In the genomic region with DNA sequence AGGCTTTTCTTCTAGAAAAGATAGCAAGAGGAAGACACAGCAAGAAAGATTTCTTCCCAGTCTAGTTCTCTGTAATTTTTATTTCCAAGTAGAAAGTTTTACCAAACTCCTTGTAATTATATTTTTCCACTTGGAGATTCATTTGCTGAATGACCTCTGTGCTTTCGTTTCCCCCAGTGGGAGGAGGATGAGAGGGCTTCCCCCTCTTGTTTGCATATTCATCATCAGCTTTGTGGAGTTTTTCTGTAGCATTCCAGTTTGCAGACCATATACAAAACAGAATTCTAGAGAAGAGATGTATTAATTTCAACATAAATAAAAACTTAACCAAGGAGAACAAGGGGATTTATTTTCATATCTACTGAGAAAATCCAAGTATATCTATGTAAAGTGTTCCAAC, we compare ENCODE assay signal across 15 cellular contexts. TPM values are rescaled to one million over a fixed set of nuclear protein-coding genes. Genes with fewer than 3 reads are reported as not detected.
DNase-seq lines count a peak whose midpoint lies in the region; ATAC-seq and TF ChIP-seq lines count a peak whose summit lies in the region.
"Had no signal": no experiment of that assay in that cellular context is flagged by ENCODE, and none has a peak within 500 bp of the region (broad histone marks: within the 10 kb centered on the region; RNA-seq: fewer than 3 reads in every experiment).

No MANE protein-coding gene starts in this region.

- H3K27ac Mint-ChIP-seq in activated B cell treated with CpG ODN at 0.5 μM for 24 hours (no peak overlapping the region), immature natural killer cell (peak overlapping the region; percentile 21 to 82 (median 70)), mesothelial cell of epicardium (no peak overlapping the region), MCF 10A (ENCODE audit: low read depth, unreplicated experiment) (no peak overlapping the region)
- H3K27ac Mint-ChIP-seq: CD4-positive, CD25-positive, alpha-beta regulatory T cell; CD8-positive, alpha-beta memory T cell; GM23338 had no signal

- H3K27me3 Mint-ChIP-seq in activated B cell treated with CpG ODN at 0.5 μM for 24 hours (no peaks in the 10 kb centered on the region), immature natural killer cell (ENCODE audit: low read depth in 3 of 3) (peaks cover 0 to 2% (median 0%) of the 10 kb centered on the region in 3 donors), mesothelial cell of epicardium (ENCODE audit: low read depth) (no peaks in the 10 kb centered on the region), MCF 10A (ENCODE audit: insufficient read depth, unreplicated experiment) (peaks cover 23% of the 10 kb centered on the region)

- intact Hi-C loops in activated B cell treated with CpG ODN at 0.5 μM for 24 hours (cut with micrococcal nuclease): no loop called here
- intact Hi-C loops in MCF 10A (cut with micrococcal nuclease): no loop called here

- CTCF ChIA-PET in activated B cell treated with CpG ODN at 0.5 μM for 24 hours (lab: Charles Lee) (no interaction called here), MCF 10A (lab: Yijun Ruan, JAX) (no interaction called here)

- TF ChIP-seq CTCF in GM20000 (IDR thresholded peaks at IDR 0.05; ENCODE audit: extremely low read depth, missing control alignments) (no peak), activated B cell treated with CpG ODN at 0.5 μM for 24 hours (IDR thresholded peaks at IDR 0.05) (no peak), mesothelial cell of epicardium (IDR thresholded peaks at IDR 0.05; ENCODE audit: unreplicated experiment) (no peak), MCF 10A (IDR thresholded peaks at IDR 0.05; ENCODE audit: unreplicated experiment) (no peak)

- DNase-seq in GM20000 (ENCODE audit: low spot score) (peak; percentile 20), activated B cell treated with CpG ODN at 0.5 μM for 24 hours (no peak), immature natural killer cell (no peak), mesothelial cell of epicardium (ENCODE audit: low spot score in 2 of 2, unreplicated experiment in 2 of 2) (no peak), MCF 10A (ENCODE audit: unreplicated experiment) (no peak), SKM-1 treated with dmso at 0.1 percent for 144 hours (lab: John Stamatoyannopoulos, UW; ENCODE audit: unreplicated experiment) (no peak)
- DNase-seq: ACHN; BE2C; C1 segment of cervical spinal cord; CD4-positive, CD25-positive, alpha-beta regulatory T cell; CD8-positive, alpha-beta memory T cell; COR-L47; DMS 273 treated with DMSO at 0.1 percent for 48 hours; HCEC 1CT had no signal

- POLR2A ChIA-PET in activated B cell treated with CpG ODN at 0.5 μM for 24 hours (lab: Charles Lee): no interaction called here
- POLR2A ChIA-PET in MCF 10A (lab: Yijun Ruan, JAX): no interaction called here

- H3K4me3 Mint-ChIP-seq in activated B cell treated with CpG ODN at 0.5 μM for 24 hours: peak overlapping the region; percentile 15
- H3K4me3 Mint-ChIP-seq in immature natural killer cell: peak overlapping the region; percentile 58 to 79 (median 72)
- no peak overlapping the region for H3K4me3 Mint-ChIP-seq in mesothelial cell of epicardium
- no peak overlapping the region for H3K4me3 Mint-ChIP-seq in MCF 10A (ENCODE audit: unreplicated experiment)
- H3K4me3 Mint-ChIP-seq: CD4-positive, CD25-positive, alpha-beta regulatory T cell; CD8-positive, alpha-beta memory T cell; GM23338 had no signal

- H3K36me3 Mint-ChIP-seq in activated B cell treated with CpG ODN at 0.5 μM for 24 hours (ENCODE audit: low read depth) (peaks cover 4% of the 10 kb centered on the region), immature natural killer cell (no peaks in the 10 kb centered on the region), mesothelial cell of epicardium (no peaks in the 10 kb centered on the region), MCF 10A (ENCODE audit: insufficient read depth, unreplicated experiment) (no peaks in the 10 kb centered on the region)

- no TSS peak for BruUV-seq in MCF 10A (replicated peaks; lab: Mats Ljungman, UMichigan)

- ATAC-seq in activated B cell treated with CpG ODN at 0.5 μM for 24 hours (ENCODE audit: low read depth): no peak
- ATAC-seq: GM23338 had no signal

- peaks cover 11% of the 10 kb centered on the region for H3K4me1 Mint-ChIP-seq in activated B cell treated with CpG ODN at 0.5 μM for 24 hours
- peaks cover 19 to 22% of the 10 kb centered on the region in 2 donors for H3K4me1 Mint-ChIP-seq in immature natural killer cell
- H3K4me1 Mint-ChIP-seq in mesothelial cell of epicardium: peaks cover 2% of the 10 kb centered on the region
- no peaks in the 10 kb centered on the region for H3K4me1 Mint-ChIP-seq in MCF 10A (ENCODE audit: insufficient read depth, unreplicated experiment)
- H3K4me1 Mint-ChIP-seq: CD4-positive, CD25-positive, alpha-beta regulatory T cell had no signal

- H3K9me3 Mint-ChIP-seq in activated B cell treated with CpG ODN at 0.5 μM for 24 hours (no peaks in the 10 kb centered on the region), immature natural killer cell (no peaks in the 10 kb centered on the region), mesothelial cell of epicardium (no peaks in the 10 kb centered on the region), MCF 10A (ENCODE audit: unreplicated experiment) (no peaks in the 10 kb centered on the region)

RNA-seq across cellular contexts. Expression of a gene that starts 51.3 kb away (rescaled TPM):
- total RNA-seq in activated B cell treated with CpG ODN at 0.5 μM for 24 hours (7.0 TPM in 2 replicates), mesothelial cell of epicardium (9.0 to 12.9 TPM (median 9.3 TPM) in 3 replicates), MCF 10A (2022) (2.9 and 3.2 TPM in 2 replicates)
- polyA plus RNA-seq in immature natural killer cell: 1 to 10 TPM; 4.4 to 7.7 (median 6.3) TPM

Comparison
In these comparisons a context has a peak if more than half of its experiments do, and no peak if none do; other contexts are left out.
1. H3K27ac Mint-ChIP-seq: peak in immature natural killer cell (6 of 6); none in activated B cell treated with CpG ODN at 0.5 μM for 24 hours (single experiment), mesothelial cell of epicardium (single experiment) and MCF 10A (single experiment).
2. H3K4me3 Mint-ChIP-seq: peak in activated B cell treated with CpG ODN at 0.5 μM for 24 hours (single experiment) and immature natural killer cell (5 of 5); none in mesothelial cell of epicardium (single experiment) and MCF 10A (single experiment).